7 cellular contexts compared by ENCODE assay signal in genomic region chr6:96521267-96521624, GRCh38. TPM values are rescaled to one million over a fixed set of nuclear protein-coding genes. Genes with fewer than 3 reads are reported as not detected.
DNase-seq lines count a peak whose midpoint lies in the region; ATAC-seq and TF ChIP-seq lines count a peak whose summit lies in the region.

No MANE protein-coding gene starts in this region.

- DNase-seq in left colon = no peak
- DNase-seq in thyroid gland = no peak
- no peak for DNase-seq in stimulated activated naive CD4-positive, alpha-beta T cell (lab: John Stamatoyannopoulos, UW)
- no peak for DNase-seq in COLO668 (lab: John Stamatoyannopoulos, UW; ENCODE audit: unreplicated experiment)

- TF ChIP-seq CTCF in thyroid gland (IDR thresholded peaks at IDR 0.05) = no peak

- peaks cover 7 to 18% of the 10 kb centered on the region in 2 donors for H3K36me3 ChIP-seq in thyroid gland

- 1% methylated on average over 8 of the region's 8 CpGs for WGBS in thyroid gland, 2 donors

- peak overlapping the region; percentile 34 to 99 (median 79) for H3K4me3 ChIP-seq in thyroid gland (replicated peaks in 1 of 3)

- TF ChIP-seq POLR2A in thyroid gland (IDR thresholded peaks at IDR 0.05) = no peak

- intact Hi-C loops in left colon (cut with DNase I, micrococcal nuclease) = no loop called here
- intact Hi-C loops in thyroid gland (cut with DNase I) = no loop called here

- H3K27me3 ChIP-seq in thyroid gland = no peaks in the 10 kb centered on the region

- peak; percentile 18 for ATAC-seq in GM19328 (IDR thresholded peaks at IDR 0.05; ENCODE audit: unreplicated experiment)
- ATAC-seq in HG03064 (IDR thresholded peaks at IDR 0.05; ENCODE audit: low read depth, unreplicated experiment) = peak; percentile 17
- ATAC-seq in left colon = peak; percentile 24

- H3K27ac ChIP-seq in angular gyrus (ENCODE audit: low read depth, low read length) = peak overlapping the region; percentile 33
- H3K27ac ChIP-seq in thyroid gland = peak overlapping the region; percentile 95 to 97 (median 96)

- no peaks in the 10 kb centered on the region for H3K9me3 ChIP-seq in thyroid gland

- peaks cover 11 to 14% of the 10 kb centered on the region in 2 donors for H3K4me1 ChIP-seq in thyroid gland

RNA-seq across cellular contexts. Expression of gene UFL1, which starts 0.4 kb away (rescaled TPM):
- total RNA-seq in left colon = 10 to 100 TPM; 23.9 to 26.9 TPM
- total RNA-seq in thyroid gland = 10 to 100 TPM; 31.2 to 40.2 (median 37.4) TPM

RNA-seq across cellular contexts. Expression of gene FHL5, which starts 41.7 kb away (rescaled TPM):
- total RNA-seq in left colon (1 to 10 TPM; 3.4 TPM), thyroid gland (10 to 100 TPM in 3 of 4 donors, 1 to 10 TPM in 1; 8.1 to 19.5 (median 12.4) TPM)
